In the genomic region with DNA sequence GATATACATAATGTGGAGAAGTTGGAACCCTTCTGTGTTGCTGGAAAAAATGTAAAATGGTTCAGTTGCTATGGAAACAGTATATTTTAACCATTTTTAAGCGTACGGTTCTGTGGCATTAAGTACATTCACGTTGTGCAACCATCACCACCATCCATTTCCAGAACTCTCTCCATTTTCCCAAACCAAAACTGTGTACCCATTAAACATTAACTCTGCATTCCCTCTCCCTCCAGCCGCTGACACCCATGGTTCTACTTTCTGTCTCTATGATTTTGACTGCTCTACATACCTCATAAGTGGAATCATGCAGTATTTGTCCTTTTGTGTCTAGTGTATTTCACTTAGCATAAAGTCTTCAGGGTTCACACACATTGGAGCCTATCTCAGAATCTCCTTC, we compare ENCODE assay signal across 20 cellular contexts.
DNase-seq lines count a peak whose midpoint lies in the region; ATAC-seq, FAIRE-seq and TF ChIP-seq lines count a peak whose summit lies in the region.
"Had no signal": no experiment of that assay in that cellular context is flagged by ENCODE, and none has a peak within 500 bp of the region (broad histone marks: within the 10 kb centered on the region; RNA-seq: fewer than 3 reads in every experiment).

No MANE protein-coding gene starts in this region.

- H3K4me1 ChIP-seq in liver (ENCODE audit: control insufficient read depth in 4 of 4, insufficient read depth in 4 of 4, low read length in 3 of 4) (peaks cover 2 to 16% (median 3%) of the 10 kb centered on the region in 4 donors), HepG2 (ENCODE audit: insufficient read depth, low read length) (peaks cover 18% of the 10 kb centered on the region)

- in situ Hi-C loops in HepG2 (cut with HindIII; ENCODE audit: extremely low pct_ligation_motif_present, low pct_unique_long_range_greater_than_20kb), result no loop called here

- H3K4me3 Mint-ChIP-seq in chondrocyte (ENCODE audit: unreplicated experiment) (no peak overlapping the region), nephron (no peak overlapping the region)
- no peak overlapping the region for H3K4me3 Mint-ChIP-seq in activated naive CD4-positive, alpha-beta T cell treated with anti-CD3 and anti-CD28 coated beads for 36 hours
- H3K4me3 Mint-ChIP-seq: B cell; CD8-positive, alpha-beta T cell; GM23338 had no signal

- intact Hi-C loops in HepG2 (cut with micrococcal nuclease; ENCODE audit: unreplicated experiment), result no loop called here
- intact Hi-C loops in activated naive CD4-positive, alpha-beta T cell treated with anti-CD3 and anti-CD28 coated beads for 36 hours (cut with micrococcal nuclease), result no loop called here

- H2AFZ ChIP-seq in HepG2 (ENCODE audit: low read length), result no peak overlapping the region
- H2AFZ ChIP-seq: GM23338 had no signal

- H3K36me3 Mint-ChIP-seq in chondrocyte (ENCODE audit: low read depth) (peaks cover 11% of the 10 kb centered on the region), nephron (ENCODE audit: low read depth) (peaks cover 4% of the 10 kb centered on the region)
- peaks cover 1% of the 10 kb centered on the region for H3K36me3 Mint-ChIP-seq in activated naive CD4-positive, alpha-beta T cell treated with anti-CD3 and anti-CD28 coated beads for 36 hours (ENCODE audit: low read depth)
- H3K36me3 Mint-ChIP-seq: CD8-positive, alpha-beta T cell had no signal

- H3K27me3 ChIP-seq in liver (ENCODE audit: control insufficient read depth in 4 of 4, insufficient read depth in 4 of 4, low read length in 3 of 4) (no peaks in the 10 kb centered on the region), HepG2 (ENCODE audit: control insufficient read depth in 1 of 2, insufficient read depth in 2 of 2, low read length in 2 of 2) (no peaks in the 10 kb centered on the region)

- no peak for ATAC-seq in HepG2
- ATAC-seq: CD8-positive, alpha-beta T cell; GM23338 had no signal

- peak overlapping the region; percentile 96 for H3K27ac Mint-ChIP-seq in chondrocyte (ENCODE audit: unreplicated experiment)
- H3K27ac Mint-ChIP-seq in nephron, result peak overlapping the region in 2 of 3 experiments; percentile 0 to 41
- H3K27ac Mint-ChIP-seq in activated naive CD4-positive, alpha-beta T cell treated with anti-CD3 and anti-CD28 coated beads for 36 hours, result no peak overlapping the region
- H3K27ac Mint-ChIP-seq: B cell; CD8-positive, alpha-beta T cell; GM23338 had no signal

- no peak for TF ChIP-seq POLR2A in HepG2 (IDR thresholded peaks at IDR 0.05; ENCODE audit: insufficient read depth in 1 of 2, low read depth in 2 of 2, low read length in 2 of 2)

- POLR2A ChIA-PET in HepG2 (lab: Yijun Ruan, JAX), result no interaction called here

- DNase-seq in HepG2 (ENCODE audit: low spot score), result no peak
- no peak for DNase-seq in chondrocyte (ENCODE audit: low spot score)
- DNase-seq in MV-4-11 (lab: John Stamatoyannopoulos, UW), result no peak
- no peak for DNase-seq in NCI-H446 (lab: John Stamatoyannopoulos, UW)
- DNase-seq in activated naive CD4-positive, alpha-beta T cell treated with anti-CD3 and anti-CD28 coated beads for 36 hours, result no peak
- DNase-seq: ACHN; C1 segment of cervical spinal cord; CD8-positive, alpha-beta T cell; COR-L47; DMS153; DMS79 treated with DMSO at 0.1 percent for 48 hours; EL; IMR-90 had no signal

- H4K20me1 ChIP-seq in HepG2 (ENCODE audit: insufficient read depth, low read length), result no peaks in the 10 kb centered on the region

- TF ChIP-seq RAD21 in liver (IDR thresholded peaks at IDR 0.05) (peak in 1 of 2 donors; percentile 28), HepG2 (CRISPR knock-in tag; IDR thresholded peaks at IDR 0.05) (no peak)

- TF ChIP-seq EP300 in HepG2 (IDR thresholded peaks at IDR 0.05; ENCODE audit: low read depth in 2 of 2, low read length in 2 of 2) (no peak), HepG2 (CRISPR knock-in tag; IDR thresholded peaks at IDR 0.05; ENCODE audit: borderline replicate concordance) (no peak)

- H3K9ac ChIP-seq in liver (ENCODE audit: low read depth in 1 of 2, low read length in 2 of 2), result no peak overlapping the region
- H3K9ac ChIP-seq in HepG2 (ENCODE audit: insufficient read depth, low read depth, low read length), result no peak overlapping the region

- H3K4me1 Mint-ChIP-seq in chondrocyte (ENCODE audit: low read depth) (peaks cover 76% of the 10 kb centered on the region), nephron (peaks cover 53% of the 10 kb centered on the region)
- H3K4me1 Mint-ChIP-seq in activated naive CD4-positive, alpha-beta T cell treated with anti-CD3 and anti-CD28 coated beads for 36 hours (ENCODE audit: low read depth), result peaks cover 35% of the 10 kb centered on the region
- H3K4me1 Mint-ChIP-seq: B cell, GM23338 had no signal

- FAIRE-seq in HepG2 (lab: Jason Lieb, UNC), result no peak
- FAIRE-seq: D721Med, G401.6, GM12891 had no signal

- 49% methylated on average over 4 of the region's 4 CpGs for WGBS in liver
- 92% methylated on average over 4 of the region's 4 CpGs for WGBS in HepG2 (ENCODE audit: low lambda C conversion rate)

- CTCF ChIA-PET in HepG2 (lab: Yijun Ruan, JAX; ENCODE audit: low intra/inter-chr PET ratio, low total read pairs), result no interaction called here
- CTCF ChIA-PET in activated naive CD4-positive, alpha-beta T cell treated with anti-CD3 and anti-CD28 coated beads for 36 hours (lab: Charles Lee), result interaction anchor here (1.0 kb wide), 1 partner anchor 69 kb away, joined by 3 read pairs; no protein-coding TSS in a partner anchor

- H3K27ac ChIP-seq in liver (ENCODE audit: low read depth in 1 of 2, low read length in 2 of 2), result no peak overlapping the region
- no peak overlapping the region for H3K27ac ChIP-seq in HepG2 (ENCODE audit: extremely low read length, insufficient read depth, low read length)

- H3K9me3 ChIP-seq in liver (ENCODE audit: control insufficient read depth in 4 of 4, low read length in 3 of 4), result no peaks in the 10 kb centered on the region
- no peaks in the 10 kb centered on the region for H3K9me3 ChIP-seq in HepG2 (ENCODE audit: low read length)

- TF ChIP-seq CTCF in liver (IDR thresholded peaks at IDR 0.05; ENCODE audit: low read depth, low read length, missing input control) (no peak), HepG2 (CRISPR knock-in tag; IDR thresholded peaks at IDR 0.05) (no peak), chondrocyte (IDR thresholded peaks at IDR 0.05) (no peak), nephron (IDR thresholded peaks at IDR 0.05; ENCODE audit: unreplicated experiment in 3 of 3) (no peak)

- H3K79me2 ChIP-seq in HepG2 (ENCODE audit: insufficient read depth, low read length), result no peaks in the 10 kb centered on the region

- no peak overlapping the region for H3K4me3 ChIP-seq in liver (ENCODE audit: low read depth in 1 of 3, low read length in 3 of 3)
- H3K4me3 ChIP-seq in HepG2 (replicated peaks in 1 of 3; ENCODE audit: insufficient read depth in 1 of 3, low read depth in 2 of 3, low read length in 3 of 3), result no peak overlapping the region
- H3K4me3 ChIP-seq: GM23338 had no signal

- no TSS peak for BruUV-seq in HepG2 (replicated peaks; lab: Mats Ljungman, UMichigan)

- H3K9me3 Mint-ChIP-seq in chondrocyte (ENCODE audit: low read depth), result no peaks in the 10 kb centered on the region
- peaks cover 3% of the 10 kb centered on the region for H3K9me3 Mint-ChIP-seq in nephron
- peaks cover 2% of the 10 kb centered on the region for H3K9me3 Mint-ChIP-seq in activated naive CD4-positive, alpha-beta T cell treated with anti-CD3 and anti-CD28 coated beads for 36 hours
- H3K9me3 Mint-ChIP-seq: CD8-positive, alpha-beta T cell had no signal

- H3K4me2 ChIP-seq in HepG2 (ENCODE audit: low read depth, low read length), result no peak overlapping the region
- H3K4me2 ChIP-seq: GM23338 had no signal

- H3K36me3 ChIP-seq in liver (ENCODE audit: control insufficient read depth in 4 of 4, insufficient read depth in 3 of 4, low read depth in 1 of 4, low read length in 3 of 4), result no peaks in the 10 kb centered on the region
- no peaks in the 10 kb centered on the region for H3K36me3 ChIP-seq in HepG2 (replicated peaks in 1 of 2; ENCODE audit: control insufficient read depth in 1 of 2, insufficient read depth in 2 of 2, low read length in 2 of 2)

- H3K27me3 Mint-ChIP-seq in chondrocyte (ENCODE audit: low read depth) (no peaks in the 10 kb centered on the region), nephron (ENCODE audit: low read depth) (peaks cover 7% of the 10 kb centered on the region)
- H3K27me3 Mint-ChIP-seq in activated naive CD4-positive, alpha-beta T cell treated with anti-CD3 and anti-CD28 coated beads for 36 hours (ENCODE audit: low read depth), result no peaks in the 10 kb centered on the region

TF ChIP-seq in liver, 16 proteins besides CTCF, POLR2A, EP300 and RAD21:
- TF ChIP-seq YY1 (IDR thresholded peaks at IDR 0.05) (peak; percentile 96), GABPA (IDR thresholded peaks at IDR 0.05 in 1 of 2, conservative IDR thresholded peaks at IDR 0.05 in 1 of 2) (no peak), RXRA (IDR thresholded peaks at IDR 0.05) (peak in 1 of 2 donors; percentile 7)

TF ChIP-seq in HepG2, 621 proteins besides CTCF, POLR2A, EP300 and RAD21 (continues in another document):
- TF ChIP-seq KAT7 (CRISPR knock-in tag; IDR thresholded peaks at IDR 0.05; ENCODE audit: borderline replicate concordance), result no peak
- TF ChIP-seq ZNF790 (CRISPR knock-in tag; IDR thresholded peaks at IDR 0.05; ENCODE audit: borderline replicate concordance), result no peak
- TF ChIP-seq ZNF546 (CRISPR knock-in tag; conservative IDR thresholded peaks at IDR 0.05), result no peak
- TF ChIP-seq HDAC1 (CRISPR knock-in tag; IDR thresholded peaks at IDR 0.05), result no peak
- TF ChIP-seq HDAC6 (IDR thresholded peaks at IDR 0.05; ENCODE audit: low read depth, low read length), result no peak
- TF ChIP-seq AGO2 (optimal IDR thresholded peaks at IDR 0.05; ENCODE audit: low read depth, low read length), result no peak
- TF ChIP-seq JUN (CRISPR knock-in tag; IDR thresholded peaks at IDR 0.05), result no peak
